25 cellular contexts compared by ENCODE assay signal in genomic region chr12:92803921-92804320, GRCh38.
A peak's percentile ranks its signal among the peaks of the same experiment; 100 is the strongest.
DNase-seq lines count a peak whose midpoint lies in the region; ATAC-seq and TF ChIP-seq lines count a peak whose summit lies in the region.
"Had no signal": no experiment of that assay in that cellular context is flagged by ENCODE, and none has a peak within 500 bp of the region (broad histone marks: within the 10 kb centered on the region; RNA-seq: fewer than 3 reads in every experiment).

No MANE protein-coding gene starts in this region.

- peaks cover 6% of the 10 kb centered on the region for H3K79me1 ChIP-seq in mesenchymal stem cell (replicated peaks; ENCODE audit: low read length, poor library complexity, severe bottlenecking)

- no peak overlapping the region for H3K14ac ChIP-seq in mesenchymal stem cell (ENCODE audit: low read length in 2 of 2)

- no peaks in the 10 kb centered on the region for H3K27me3 ChIP-seq in heart left ventricle
- H3K27me3 ChIP-seq in left ventricle myocardium inferior (ENCODE audit: low read depth) = no peaks in the 10 kb centered on the region
- no peaks in the 10 kb centered on the region for H3K27me3 ChIP-seq in mesenchymal stem cell (ENCODE audit: control insufficient read depth in 1 of 2, insufficient read depth in 1 of 2, low read length in 2 of 2)
- no peaks in the 10 kb centered on the region for H3K27me3 ChIP-seq in skeletal muscle tissue (ENCODE audit: control insufficient read depth in 3 of 3, insufficient read depth in 3 of 3, low read length in 3 of 3)
- H3K27me3 ChIP-seq: BE2C, BLaER1 had no signal

- peak in 3 of 4 donors; percentile 60 to 75 (median 68) for ATAC-seq in heart left ventricle
- no peak for ATAC-seq in Right ventricle myocardium inferior
- ATAC-seq in HG03097 (IDR thresholded peaks at IDR 0.05; ENCODE audit: low FRiP score, unreplicated experiment) = no peak
- ATAC-seq: GM12878 had no signal

- TF ChIP-seq POLR2A in heart left ventricle (IDR thresholded peaks at IDR 0.05) = no peak

- H3K9me3 ChIP-seq in heart left ventricle (peaks cover 0 to 8% (median 0%) of the 10 kb centered on the region in 12 donors), left ventricle myocardium inferior (replicated peaks) (peaks cover 9% of the 10 kb centered on the region), mesenchymal stem cell (ENCODE audit: control insufficient read depth, low read length) (peaks cover 10% of the 10 kb centered on the region), skeletal muscle tissue (ENCODE audit: control insufficient read depth in 3 of 3, low read length in 3 of 3) (no peaks in the 10 kb centered on the region)
- H3K9me3 ChIP-seq: BE2C had no signal

- no peak overlapping the region for H4K8ac ChIP-seq in mesenchymal stem cell (ENCODE audit: low read length)

- H2BK120ac ChIP-seq in mesenchymal stem cell (ENCODE audit: low read depth, low read length) = no peak overlapping the region

- no peak overlapping the region for H3K23ac ChIP-seq in mesenchymal stem cell (ENCODE audit: low read length in 2 of 2)

- no peak overlapping the region for H2BK15ac ChIP-seq in mesenchymal stem cell (ENCODE audit: low read depth, poor library complexity, severe bottlenecking)

- H3K27ac ChIP-seq in heart left ventricle (peak overlapping the region in 8 of 12 donors; percentile 3 to 60 (median 38)), left ventricle myocardium inferior (replicated peaks) (peak overlapping the region; percentile 51), mesenchymal stem cell (ENCODE audit: low read length, poor library complexity, severe bottlenecking) (no peak overlapping the region), skeletal muscle tissue (ENCODE audit: low read depth, low read length) (peak overlapping the region; percentile 13), coronary artery (no peak overlapping the region)
- H3K27ac ChIP-seq: BLaER1 had no signal

- no peak overlapping the region for H2BK12ac ChIP-seq in mesenchymal stem cell (ENCODE audit: low read length in 2 of 2)

- peak overlapping the region; percentile 23 for H3K9ac ChIP-seq in mesenchymal stem cell (ENCODE audit: low read length)
- H3K9ac ChIP-seq in skeletal muscle tissue (ENCODE audit: low read depth in 1 of 3, low read length in 3 of 3) = no peak overlapping the region
- H3K9ac ChIP-seq: BLaER1 had no signal

- no peak overlapping the region for H4K91ac ChIP-seq in mesenchymal stem cell (ENCODE audit: low read length)

- no peak for DNase-seq in heart left ventricle
- DNase-seq in Right ventricle myocardium inferior (ENCODE audit: missing footprints) = no peak
- DNase-seq in left ventricle myocardium inferior = no peak
- no peak for DNase-seq in cardiac septum (ENCODE audit: low spot score)
- DNase-seq in mesenchymal stem cell = no peak
- DNase-seq in coronary artery (ENCODE audit: low spot score) = no peak
- DNase-seq: 8988T; ACHN; BE2C; C1 segment of cervical spinal cord; CD4-positive, alpha-beta memory T cell; CD4-positive, CD25-positive, alpha-beta regulatory T cell; CD8-positive, alpha-beta memory T cell; COR-L47; DMS 273 treated with DMSO at 0.1 percent for 48 hours; DMS153; DMS53; DMS79; DND-41; EL; GDM1 had no signal

- H3K36me3 ChIP-seq in heart left ventricle (peaks cover 0 to 78% (median 57%) of the 10 kb centered on the region in 9 donors), left ventricle myocardium inferior (peaks cover 62% of the 10 kb centered on the region), mesenchymal stem cell (ENCODE audit: control insufficient read depth in 1 of 2, insufficient read depth in 2 of 2, low read depth in 1 of 2, low read length in 2 of 2) (peaks cover 3 to 93% of the 10 kb centered on the region in 2 experiments), skeletal muscle tissue (ENCODE audit: control insufficient read depth in 3 of 3, insufficient read depth in 3 of 3, low read length in 3 of 3) (peaks cover 0 to 24% (median 11%) of the 10 kb centered on the region in 3 donors)

- 91 to 98% (median 96%) methylated on average over 2 of the region's 2 CpGs for WGBS in heart left ventricle, 4 donors
- 100% methylated on average over 2 of the region's 2 CpGs for WGBS in mesenchymal stem cell

- no peak overlapping the region for H3K4me2 ChIP-seq in mesenchymal stem cell (ENCODE audit: low read length, poor library complexity, severe bottlenecking)
- H3K4me2 ChIP-seq: BLaER1 had no signal

- H2AFZ ChIP-seq in mesenchymal stem cell (ENCODE audit: low read depth, low read length) = no peak overlapping the region

- H3K4me3 ChIP-seq in heart left ventricle (no peak overlapping the region), left ventricle myocardium inferior (no peak overlapping the region), mesenchymal stem cell (ENCODE audit: insufficient read depth in 1 of 2, low read depth in 1 of 2, low read length in 2 of 2) (no peak overlapping the region), skeletal muscle tissue (ENCODE audit: low read length in 3 of 3) (no peak overlapping the region), coronary artery (no peak overlapping the region)
- H3K4me3 ChIP-seq: BLaER1, GM12878 had no signal

- H3K18ac ChIP-seq in mesenchymal stem cell (ENCODE audit: low read depth in 1 of 2, low read length in 2 of 2) = no peak overlapping the region

- no peak for TF ChIP-seq CTCF in heart left ventricle (IDR thresholded peaks at IDR 0.05)
- TF ChIP-seq CTCF in left ventricle myocardium inferior (IDR thresholded peaks at IDR 0.05; ENCODE audit: borderline replicate concordance) = no peak
- TF ChIP-seq CTCF in coronary artery (IDR thresholded peaks at IDR 0.05) = no peak

- intact Hi-C loops in heart left ventricle (cut with DNase I) (loop anchor here in 1 of 10 donors (10.0 kb wide), 1 partner anchor 121 kb away; the partner anchor contains the start of gene EEA1), Right ventricle myocardium inferior (cut with DNase I) (no loop called here), left ventricle myocardium inferior (cut with micrococcal nuclease) (no loop called here), cardiac septum (cut with DNase I) (no loop called here)

- H2BK5ac ChIP-seq in mesenchymal stem cell (ENCODE audit: low read depth, low read length, poor library complexity, severe bottlenecking) = no peak overlapping the region

- no peak overlapping the region for H2AK5ac ChIP-seq in mesenchymal stem cell (ENCODE audit: low read length, severe bottlenecking)

- H3K4ac ChIP-seq in mesenchymal stem cell (ENCODE audit: low read depth in 1 of 2, low read length in 2 of 2) = no peak overlapping the region

- H3K4me1 ChIP-seq in heart left ventricle = peaks cover 0 to 13% (median 4%) of the 10 kb centered on the region in 12 donors
- H3K4me1 ChIP-seq in left ventricle myocardium inferior = peaks cover 14% of the 10 kb centered on the region
- H3K4me1 ChIP-seq in mesenchymal stem cell (ENCODE audit: control insufficient read depth, insufficient read depth, low read depth, low read length) = no peaks in the 10 kb centered on the region
- no peaks in the 10 kb centered on the region for H3K4me1 ChIP-seq in skeletal muscle tissue (ENCODE audit: control insufficient read depth in 3 of 3, insufficient read depth in 3 of 3, low read length in 3 of 3)
- H3K4me1 ChIP-seq: BE2C, BLaER1 had no signal

Comparison
In these comparisons a context has a peak if more than half of its experiments do, and no peak if none do; other contexts are left out.
1. ATAC-seq: peak in heart left ventricle (3 of 4); none in Right ventricle myocardium inferior (single experiment) and HG03097 (single experiment).
2. H3K27ac ChIP-seq: peak in heart left ventricle (8 of 12), left ventricle myocardium inferior (single experiment) and skeletal muscle tissue (single experiment); none in mesenchymal stem cell (single experiment) and coronary artery (0 of 2).